8 cellular contexts compared by ENCODE assay signal in the genomic region with DNA sequence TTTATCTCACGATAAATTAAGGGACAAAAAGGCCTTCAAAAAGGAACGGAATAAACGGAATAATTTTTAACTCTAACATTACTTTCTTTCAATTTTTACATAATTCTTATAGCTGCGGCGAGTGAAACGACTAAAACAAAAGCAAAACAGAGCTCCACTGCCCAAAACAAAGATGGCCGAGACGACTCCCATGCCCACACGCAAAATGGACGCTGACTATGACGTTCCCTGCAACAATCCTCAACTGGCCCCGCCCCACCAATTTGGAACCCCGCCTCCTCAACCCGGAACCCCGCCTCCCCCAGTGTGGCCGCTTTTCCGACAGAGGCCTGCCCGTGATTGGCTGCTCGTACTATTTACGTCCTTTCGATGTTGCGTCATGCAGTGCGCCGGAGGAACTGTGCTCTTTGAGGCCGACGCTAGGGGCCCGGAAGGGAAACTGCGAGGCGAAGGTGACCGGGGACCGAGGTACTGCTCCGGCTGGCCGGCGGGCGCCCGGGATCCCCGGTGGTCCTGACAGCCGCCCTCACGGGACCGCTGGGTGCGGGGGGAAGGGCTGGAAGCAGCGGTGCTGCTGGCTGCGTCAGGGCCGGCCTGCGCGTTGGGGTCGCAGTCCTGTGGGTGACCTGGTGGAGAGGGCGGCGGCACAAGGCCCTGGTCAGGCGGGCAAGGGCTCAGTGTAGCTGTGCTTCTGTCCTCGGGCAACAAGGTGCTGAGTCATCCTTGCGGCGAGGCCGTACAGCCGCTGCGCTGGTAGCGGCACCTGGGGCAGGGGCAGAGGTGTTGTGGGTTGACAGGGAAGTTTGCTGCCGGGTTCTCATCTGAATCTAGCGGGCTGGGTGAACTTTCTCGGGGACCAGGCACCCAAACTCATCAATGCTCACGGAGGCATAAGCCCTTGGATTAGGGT. TPM values are rescaled to one million over a fixed set of nuclear protein-coding genes. Genes with fewer than 3 reads are reported as not detected.
DNase-seq lines count a peak whose midpoint lies in the region; FAIRE-seq and TF ChIP-seq lines count a peak whose summit lies in the region.

A gene with protein sequence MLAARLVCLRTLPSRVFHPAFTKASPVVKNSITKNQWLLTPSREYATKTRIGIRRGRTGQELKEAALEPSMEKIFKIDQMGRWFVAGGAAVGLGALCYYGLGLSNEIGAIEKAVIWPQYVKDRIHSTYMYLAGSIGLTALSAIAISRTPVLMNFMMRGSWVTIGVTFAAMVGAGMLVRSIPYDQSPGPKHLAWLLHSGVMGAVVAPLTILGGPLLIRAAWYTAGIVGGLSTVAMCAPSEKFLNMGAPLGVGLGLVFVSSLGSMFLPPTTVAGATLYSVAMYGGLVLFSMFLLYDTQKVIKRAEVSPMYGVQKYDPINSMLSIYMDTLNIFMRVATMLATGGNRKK (plus strand): TSS at position 384 of the 910 bp plus-strand sequence. CDS start 1,992 bp downstream, outside the sequence.

- H3K79me2 ChIP-seq in MM.1S (ENCODE audit: low read length) (peaks cover 45% of the 10 kb centered on the region), neural progenitor cell (ENCODE audit: low read depth) (peaks cover 24% of the 10 kb centered on the region)

- H3K36me3 ChIP-seq in HAP-1 (replicated peaks) (peaks cover 32% of the 10 kb centered on the region), MM.1S (replicated peaks; ENCODE audit: insufficient read depth, low read length) (peaks cover 8% of the 10 kb centered on the region; the same call in 1 of the 2 replicates), neural progenitor cell (no peaks in the 10 kb centered on the region), subcutaneous abdominal adipose tissue (ENCODE audit: control insufficient read depth in 5 of 5, insufficient read depth in 5 of 5, low read length in 5 of 5) (peaks cover 15 to 24% (median 18%) of the 10 kb centered on the region in 5 donors)

- TF ChIP-seq CTCF in MM.1S (IDR thresholded peaks at IDR 0.05; ENCODE audit: low read length), result peak; percentile 28
- peak; percentile 29 for TF ChIP-seq CTCF in foreskin fibroblast (IDR thresholded peaks at IDR 0.05; ENCODE audit: low read depth, low read length)
- TF ChIP-seq CTCF in neural progenitor cell (IDR thresholded peaks at IDR 0.05), result peak; percentile 48

- no peaks in the 10 kb centered on the region for H3K27me3 Mint-ChIP-seq in neural progenitor cell (ENCODE audit: insufficient read depth, low read depth)

- H3F3A ChIP-seq in MM.1S (ENCODE audit: insufficient read depth, low read length) (no peaks in the 10 kb centered on the region), neural progenitor cell (ENCODE audit: low read depth) (no peaks in the 10 kb centered on the region)

- H3K4me3 Mint-ChIP-seq in neural progenitor cell, result peak within 1 kb of the TSS; percentile 96

- H2AFZ ChIP-seq in MM.1S (ENCODE audit: low read length) (peak within 1 kb of the TSS; percentile 91), neural progenitor cell (replicated peaks) (peak within 1 kb of the TSS; percentile 98)

- peak; percentile 92 to 98 for DNase-seq in HAP-1 (ENCODE audit: low spot score in 2 of 2)
- peak; percentile 98 for DNase-seq in MM.1S
- peak; percentile 96 for DNase-seq in SIG-M5 treated with dmso at 0.1 percent for 504 hours (lab: John Stamatoyannopoulos, UW; ENCODE audit: unreplicated experiment)
- DNase-seq in activated gamma-delta T cell treated with anti-CD3 and anti-CD28 coated beads, Interleukin-2, amount 50 U/mL, for 16 hours (ENCODE audit: low read depth), result peak; percentile 99
- DNase-seq in foreskin fibroblast, result peak; percentile 98 to 99
- DNase-seq in neural progenitor cell (ENCODE audit: low spot score), result peak; percentile 98

- peaks cover 3% of the 10 kb centered on the region for H3K36me3 Mint-ChIP-seq in neural progenitor cell

- H3K9me3 ChIP-seq in HAP-1 (no peaks in the 10 kb centered on the region), MM.1S (replicated peaks; ENCODE audit: insufficient read depth, low read length) (no peaks in the 10 kb centered on the region), neural progenitor cell (ENCODE audit: low read depth) (no peaks in the 10 kb centered on the region), subcutaneous abdominal adipose tissue (ENCODE audit: control insufficient read depth in 5 of 5, low read length in 5 of 5) (no peaks in the 10 kb centered on the region)

- FAIRE-seq in G401.6 (lab: Jason Lieb, UNC), result peak; percentile 99

- H3K27ac ChIP-seq in MM.1S (ENCODE audit: low read length), result peak within 1 kb of the TSS; percentile 97
- H3K27ac ChIP-seq in neural progenitor cell, result no peak within 1 kb of the TSS
- H3K27ac ChIP-seq in subcutaneous abdominal adipose tissue (ENCODE audit: low read depth, low read length), result peak within 1 kb of the TSS; percentile 95

- H3K4me2 ChIP-seq in MM.1S (ENCODE audit: low read depth, low read length) (peak within 1 kb of the TSS; percentile 81), neural progenitor cell (peak within 1 kb of the TSS; percentile 87)

- H3K27me3 ChIP-seq in HAP-1 (ENCODE audit: low read depth), result no peaks in the 10 kb centered on the region
- H3K27me3 ChIP-seq in MM.1S (replicated peaks; ENCODE audit: insufficient read depth, low read length), result no peaks in the 10 kb centered on the region
- H3K27me3 ChIP-seq in neural progenitor cell, result no peaks in the 10 kb centered on the region
- no peaks in the 10 kb centered on the region for H3K27me3 ChIP-seq in subcutaneous abdominal adipose tissue (ENCODE audit: control insufficient read depth in 5 of 5, insufficient read depth in 4 of 5, low read length in 5 of 5)

- in situ Hi-C loops in HAP-1 (cut with MboI; ENCODE audit: low sequenced_read_pairs), result no loop called here

- peak within 1 kb of the TSS; percentile 95 for H3K27ac Mint-ChIP-seq in neural progenitor cell

- H4K20me1 ChIP-seq in MM.1S (ENCODE audit: insufficient read depth, low read length) (no peaks in the 10 kb centered on the region), neural progenitor cell (ENCODE audit: low read depth) (no peaks in the 10 kb centered on the region)

- peaks cover 24% of the 10 kb centered on the region for H3K4me1 Mint-ChIP-seq in neural progenitor cell

- H3K9ac ChIP-seq in MM.1S (ENCODE audit: low read length) (peak within 1 kb of the TSS; percentile 98), neural progenitor cell (peak within 1 kb of the TSS; percentile 79), subcutaneous abdominal adipose tissue (ENCODE audit: low read length in 5 of 5) (peak within 1 kb of the TSS; percentile 20 to 100 (median 99))

- H3K4me3 ChIP-seq in HAP-1, result peak within 1 kb of the TSS; percentile 96
- peak within 1 kb of the TSS; percentile 95 for H3K4me3 ChIP-seq in MM.1S (ENCODE audit: low read length)
- peak within 1 kb of the TSS; percentile 96 to 100 for H3K4me3 ChIP-seq in foreskin fibroblast (ENCODE audit: low read depth in 1 of 2, low read length in 2 of 2)
- H3K4me3 ChIP-seq in neural progenitor cell, result peak within 1 kb of the TSS; percentile 83
- H3K4me3 ChIP-seq in subcutaneous abdominal adipose tissue (ENCODE audit: low read depth in 1 of 5, low read length in 5 of 5), result peak within 1 kb of the TSS; percentile 78 to 100 (median 84)

- H3K4me1 ChIP-seq in HAP-1, result peaks cover 20% of the 10 kb centered on the region
- H3K4me1 ChIP-seq in MM.1S (ENCODE audit: low read length), result peaks cover 9% of the 10 kb centered on the region; the same call in 1 of the 2 replicates
- H3K4me1 ChIP-seq in neural progenitor cell, result peaks cover 10% of the 10 kb centered on the region
- H3K4me1 ChIP-seq in subcutaneous abdominal adipose tissue (ENCODE audit: control insufficient read depth in 5 of 5, insufficient read depth in 5 of 5, low read length in 5 of 5), result peaks cover 2 to 24% (median 17%) of the 10 kb centered on the region in 5 donors

- H3K9me3 Mint-ChIP-seq in neural progenitor cell, result no peaks in the 10 kb centered on the region

- no peaks in the 10 kb centered on the region for H3K9me2 ChIP-seq in MM.1S (replicated peaks; ENCODE audit: insufficient read depth, low read length)

RNA-seq across cellular contexts. Expression of the gene that starts here (rescaled TPM):
- 127 and 181 TPM in 2 replicates for total RNA-seq in neural progenitor cell (ENCODE audit: low replicate concordance)
